In the genomic region with DNA sequence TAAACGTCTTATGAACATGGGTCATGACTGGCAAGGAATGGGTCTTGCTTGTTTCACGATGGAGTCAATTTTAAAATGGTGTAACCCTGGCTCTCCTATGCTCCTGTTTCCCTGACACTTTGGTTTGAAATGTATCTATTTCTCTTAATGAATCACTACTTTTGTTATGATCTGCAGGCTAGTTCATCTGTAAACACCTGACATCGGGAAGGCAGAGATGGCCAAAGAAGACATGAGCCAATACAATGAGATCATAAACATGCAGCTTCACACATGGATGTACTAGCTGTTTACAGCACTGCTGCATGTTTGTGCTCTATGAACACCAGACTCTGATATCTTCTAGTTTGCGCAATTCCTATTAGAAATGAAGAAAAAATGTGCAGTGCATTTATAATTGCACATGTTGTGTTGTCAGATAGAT, we compare ENCODE assay signal across 1 cellular context.
TF ChIP-seq lines count a peak whose summit lies in the region.

No MANE protein-coding gene starts in this region.

TF ChIP-seq in K562, 482 proteins besides CTCF, POLR2A, EP300 and RAD21 (continued from another document and continues in another):
- TF ChIP-seq, protein P1, sequence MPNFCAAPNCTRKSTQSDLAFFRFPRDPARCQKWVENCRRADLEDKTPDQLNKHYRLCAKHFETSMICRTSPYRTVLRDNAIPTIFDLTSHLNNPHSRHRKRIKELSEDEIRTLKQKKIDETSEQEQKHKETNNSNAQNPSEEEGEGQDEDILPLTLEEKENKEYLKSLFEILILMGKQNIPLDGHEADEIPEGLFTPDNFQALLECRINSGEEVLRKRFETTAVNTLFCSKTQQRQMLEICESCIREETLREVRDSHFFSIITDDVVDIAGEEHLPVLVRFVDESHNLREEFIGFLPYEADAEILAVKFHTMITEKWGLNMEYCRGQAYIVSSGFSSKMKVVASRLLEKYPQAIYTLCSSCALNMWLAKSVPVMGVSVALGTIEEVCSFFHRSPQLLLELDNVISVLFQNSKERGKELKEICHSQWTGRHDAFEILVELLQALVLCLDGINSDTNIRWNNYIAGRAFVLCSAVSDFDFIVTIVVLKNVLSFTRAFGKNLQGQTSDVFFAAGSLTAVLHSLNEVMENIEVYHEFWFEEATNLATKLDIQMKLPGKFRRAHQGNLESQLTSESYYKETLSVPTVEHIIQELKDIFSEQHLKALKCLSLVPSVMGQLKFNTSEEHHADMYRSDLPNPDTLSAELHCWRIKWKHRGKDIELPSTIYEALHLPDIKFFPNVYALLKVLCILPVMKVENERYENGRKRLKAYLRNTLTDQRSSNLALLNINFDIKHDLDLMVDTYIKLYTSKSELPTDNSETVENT (CRISPR knock-in tag; IDR thresholded peaks at IDR 0.05): no peak
- no peak for TF ChIP-seq NCOA2 (IDR thresholded peaks at IDR 0.05; ENCODE audit: partially characterized antibody in 2 of 2)
- TF ChIP-seq KAT7 (CRISPR knock-in tag; IDR thresholded peaks at IDR 0.05; ENCODE audit: borderline replicate concordance): no peak
- peak; percentile 61; the same call in 1 of the 2 replicates for TF ChIP-seq GTF2A2 (tag; IDR thresholded peaks at IDR 0.05)
- no peak for TF ChIP-seq ZZZ3 (IDR thresholded peaks at IDR 0.05)
- TF ChIP-seq ESRRB (CRISPR knock-in tag; IDR thresholded peaks at IDR 0.05; ENCODE audit: borderline replicate concordance): no peak
- no peak for TF ChIP-seq TRIM28 (IDR thresholded peaks at IDR 0.05)
- no peak for TF ChIP-seq MCM7 (IDR thresholded peaks at IDR 0.05)
- TF ChIP-seq ZNF75A (CRISPR knock-in tag; IDR thresholded peaks at IDR 0.05): no peak
- TF ChIP-seq, protein P2, sequence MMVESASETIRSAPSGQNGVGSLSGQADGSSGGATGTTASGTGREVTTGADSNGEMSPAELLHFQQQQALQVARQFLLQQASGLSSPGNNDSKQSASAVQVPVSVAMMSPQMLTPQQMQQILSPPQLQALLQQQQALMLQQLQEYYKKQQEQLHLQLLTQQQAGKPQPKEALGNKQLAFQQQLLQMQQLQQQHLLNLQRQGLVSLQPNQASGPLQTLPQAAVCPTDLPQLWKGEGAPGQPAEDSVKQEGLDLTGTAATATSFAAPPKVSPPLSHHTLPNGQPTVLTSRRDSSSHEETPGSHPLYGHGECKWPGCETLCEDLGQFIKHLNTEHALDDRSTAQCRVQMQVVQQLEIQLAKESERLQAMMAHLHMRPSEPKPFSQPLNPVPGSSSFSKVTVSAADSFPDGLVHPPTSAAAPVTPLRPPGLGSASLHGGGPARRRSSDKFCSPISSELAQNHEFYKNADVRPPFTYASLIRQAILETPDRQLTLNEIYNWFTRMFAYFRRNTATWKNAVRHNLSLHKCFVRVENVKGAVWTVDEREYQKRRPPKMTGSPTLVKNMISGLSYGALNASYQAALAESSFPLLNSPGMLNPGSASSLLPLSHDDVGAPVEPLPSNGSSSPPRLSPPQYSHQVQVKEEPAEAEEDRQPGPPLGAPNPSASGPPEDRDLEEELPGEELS (CRISPR knock-in tag; IDR thresholded peaks at IDR 0.05; ENCODE audit: borderline replicate concordance): no peak
- peak; percentile 39; the same call in 1 of the 2 replicates for TF ChIP-seq CEBPG (CRISPR knock-in tag; IDR thresholded peaks at IDR 0.05)
- peak; percentile 61 to 66 for TF ChIP-seq CEBPG (tag; conservative IDR thresholded peaks at IDR 0.05 in 1 of 2, IDR thresholded peaks at IDR 0.05 in 1 of 2)
- TF ChIP-seq, protein P3, sequence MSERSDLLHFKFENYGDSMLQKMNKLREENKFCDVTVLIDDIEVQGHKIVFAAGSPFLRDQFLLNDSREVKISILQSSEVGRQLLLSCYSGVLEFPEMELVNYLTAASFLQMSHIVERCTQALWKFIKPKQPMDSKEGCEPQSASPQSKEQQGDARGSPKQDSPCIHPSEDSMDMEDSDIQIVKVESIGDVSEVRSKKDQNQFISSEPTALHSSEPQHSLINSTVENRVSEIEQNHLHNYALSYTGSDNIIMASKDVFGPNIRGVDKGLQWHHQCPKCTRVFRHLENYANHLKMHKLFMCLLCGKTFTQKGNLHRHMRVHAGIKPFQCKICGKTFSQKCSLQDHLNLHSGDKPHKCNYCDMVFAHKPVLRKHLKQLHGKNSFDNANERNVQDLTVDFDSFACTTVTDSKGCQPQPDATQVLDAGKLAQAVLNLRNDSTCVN (CRISPR knock-in tag; IDR thresholded peaks at IDR 0.05): no peak
- TF ChIP-seq NONO (IDR thresholded peaks at IDR 0.05; ENCODE audit: low read depth in 2 of 2, low read length in 1 of 2): no peak
- TF ChIP-seq ZNF140 (CRISPR knock-in tag; IDR thresholded peaks at IDR 0.05): 0 out of 2 replicates have a peak, but pooled peaks have one; percentile 52
- TF ChIP-seq, protein P4, sequence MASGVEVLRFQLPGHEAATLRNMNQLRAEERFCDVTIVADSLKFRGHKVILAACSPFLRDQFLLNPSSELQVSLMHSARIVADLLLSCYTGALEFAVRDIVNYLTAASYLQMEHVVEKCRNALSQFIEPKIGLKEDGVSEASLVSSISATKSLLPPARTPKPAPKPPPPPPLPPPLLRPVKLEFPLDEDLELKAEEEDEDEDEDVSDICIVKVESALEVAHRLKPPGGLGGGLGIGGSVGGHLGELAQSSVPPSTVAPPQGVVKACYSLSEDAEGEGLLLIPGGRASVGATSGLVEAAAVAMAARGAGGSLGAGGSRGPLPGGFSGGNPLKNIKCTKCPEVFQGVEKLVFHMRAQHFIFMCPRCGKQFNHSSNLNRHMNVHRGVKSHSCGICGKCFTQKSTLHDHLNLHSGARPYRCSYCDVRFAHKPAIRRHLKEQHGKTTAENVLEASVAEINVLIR (CRISPR knock-in tag; IDR thresholded peaks at IDR 0.05): peak; percentile 48; the same call in 1 of the 2 replicates
- TF ChIP-seq, protein P5, sequence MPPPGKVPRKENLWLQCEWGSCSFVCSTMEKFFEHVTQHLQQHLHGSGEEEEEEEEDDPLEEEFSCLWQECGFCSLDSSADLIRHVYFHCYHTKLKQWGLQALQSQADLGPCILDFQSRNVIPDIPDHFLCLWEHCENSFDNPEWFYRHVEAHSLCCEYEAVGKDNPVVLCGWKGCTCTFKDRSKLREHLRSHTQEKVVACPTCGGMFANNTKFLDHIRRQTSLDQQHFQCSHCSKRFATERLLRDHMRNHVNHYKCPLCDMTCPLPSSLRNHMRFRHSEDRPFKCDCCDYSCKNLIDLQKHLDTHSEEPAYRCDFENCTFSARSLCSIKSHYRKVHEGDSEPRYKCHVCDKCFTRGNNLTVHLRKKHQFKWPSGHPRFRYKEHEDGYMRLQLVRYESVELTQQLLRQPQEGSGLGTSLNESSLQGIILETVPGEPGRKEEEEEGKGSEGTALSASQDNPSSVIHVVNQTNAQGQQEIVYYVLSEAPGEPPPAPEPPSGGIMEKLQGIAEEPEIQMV (tag; conservative IDR thresholded peaks at IDR 0.05; ENCODE audit: low read depth): no peak
- no peak for TF ChIP-seq ZSCAN32 (CRISPR knock-in tag; IDR thresholded peaks at IDR 0.05)
- TF ChIP-seq, protein P6, sequence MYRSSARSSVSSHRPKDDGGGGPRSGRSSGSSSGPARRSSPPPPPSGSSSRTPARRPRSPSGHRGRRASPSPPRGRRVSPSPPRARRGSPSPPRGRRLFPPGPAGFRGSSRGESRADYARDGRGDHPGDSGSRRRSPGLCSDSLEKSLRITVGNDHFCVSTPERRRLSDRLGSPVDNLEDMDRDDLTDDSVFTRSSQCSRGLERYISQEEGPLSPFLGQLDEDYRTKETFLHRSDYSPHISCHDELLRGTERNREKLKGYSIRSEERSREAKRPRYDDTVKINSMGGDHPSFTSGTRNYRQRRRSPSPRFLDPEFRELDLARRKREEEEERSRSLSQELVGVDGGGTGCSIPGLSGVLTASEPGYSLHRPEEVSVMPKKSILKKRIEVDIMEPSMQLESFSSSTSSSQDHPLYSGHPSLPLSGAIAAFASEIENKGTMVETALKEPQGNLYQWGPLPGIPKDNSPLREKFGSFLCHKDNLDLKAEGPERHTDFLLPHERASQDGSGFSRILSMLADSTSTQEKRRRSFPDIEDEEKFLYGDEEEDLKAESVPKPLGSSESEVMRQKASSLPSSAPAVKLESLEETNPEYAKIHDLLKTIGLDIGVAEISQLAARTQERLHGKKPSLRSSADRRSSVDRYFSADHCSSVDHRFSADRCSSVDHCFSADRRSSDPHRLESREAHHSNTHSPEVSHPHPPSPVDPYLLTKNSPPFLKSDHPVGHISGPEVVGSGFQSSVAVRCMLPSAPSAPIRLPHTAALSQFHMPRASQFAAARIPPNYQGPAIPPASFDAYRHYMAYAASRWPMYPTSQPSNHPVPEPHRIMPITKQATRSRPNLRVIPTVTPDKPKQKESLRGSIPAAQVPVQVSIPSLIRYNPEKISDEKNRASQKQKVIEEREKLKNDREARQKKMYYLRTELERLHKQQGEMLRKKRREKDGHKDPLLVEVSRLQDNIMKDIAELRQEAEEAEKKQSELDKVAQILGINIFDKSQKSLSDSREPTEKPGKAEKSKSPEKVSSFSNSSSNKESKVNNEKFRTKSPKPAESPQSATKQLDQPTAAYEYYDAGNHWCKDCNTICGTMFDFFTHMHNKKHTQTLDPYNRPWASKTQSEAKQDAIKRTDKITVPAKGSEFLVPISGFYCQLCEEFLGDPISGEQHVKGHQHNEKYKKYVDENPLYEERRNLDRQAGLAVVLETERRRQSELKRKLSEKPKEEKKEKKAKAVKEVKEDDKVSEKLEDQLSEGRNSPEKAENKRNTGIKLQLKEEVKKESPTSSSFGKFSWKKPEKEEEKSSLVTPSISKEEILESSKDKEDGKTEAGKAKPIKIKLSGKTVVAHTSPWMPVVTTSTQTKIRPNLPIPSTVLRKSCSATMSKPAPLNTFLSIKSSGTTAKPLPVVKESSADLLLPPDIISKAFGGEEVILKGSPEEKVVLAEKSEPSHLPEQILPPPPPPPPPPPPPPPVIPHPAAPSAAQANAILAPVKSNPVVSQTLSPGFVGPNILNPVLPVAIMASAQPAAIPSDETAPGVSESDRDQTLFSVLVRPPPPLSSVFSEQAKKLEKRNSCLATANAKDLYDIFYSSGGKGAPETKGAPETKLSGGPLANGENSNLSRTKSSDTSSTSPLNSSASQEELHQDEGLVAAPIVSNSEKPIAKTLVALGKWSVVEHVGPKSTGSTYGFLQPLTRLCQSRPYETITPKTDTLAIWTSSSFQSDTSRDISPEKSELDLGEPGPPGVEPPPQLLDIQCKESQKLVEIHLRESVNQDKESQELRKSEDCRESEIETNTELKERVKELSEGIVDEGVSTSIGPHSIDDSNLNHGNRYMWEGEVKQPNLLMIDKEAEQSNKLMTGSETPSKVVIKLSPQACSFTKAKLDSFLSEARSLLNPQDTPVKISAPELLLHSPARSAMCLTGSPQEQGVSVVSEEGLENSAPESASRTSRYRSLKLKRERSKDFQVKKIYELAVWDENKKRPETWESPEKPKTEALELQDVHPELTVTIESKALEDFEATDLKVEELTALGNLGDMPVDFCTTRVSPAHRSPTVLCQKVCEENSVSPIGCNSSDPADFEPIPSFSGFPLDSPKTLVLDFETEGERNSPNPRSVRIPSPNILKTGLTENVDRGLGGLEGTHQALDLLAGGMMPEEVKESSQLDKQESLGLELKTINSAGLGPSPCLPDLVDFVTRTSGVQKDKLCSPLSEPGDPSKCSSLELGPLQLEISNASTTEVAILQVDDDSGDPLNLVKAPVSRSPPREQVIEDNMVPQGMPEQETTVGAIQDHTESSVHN (IDR thresholded peaks at IDR 0.05; ENCODE audit: borderline replicate concordance in 1 of 2, low read depth in 1 of 2): no peak
- no peak for TF ChIP-seq TCF7L2 (IDR thresholded peaks at IDR 0.05; ENCODE audit: low read depth, low read length)
- TF ChIP-seq ERF (CRISPR knock-in tag; IDR thresholded peaks at IDR 0.05): peak; percentile 33; the same call in 1 of the 2 replicates
- TF ChIP-seq, protein P7, sequence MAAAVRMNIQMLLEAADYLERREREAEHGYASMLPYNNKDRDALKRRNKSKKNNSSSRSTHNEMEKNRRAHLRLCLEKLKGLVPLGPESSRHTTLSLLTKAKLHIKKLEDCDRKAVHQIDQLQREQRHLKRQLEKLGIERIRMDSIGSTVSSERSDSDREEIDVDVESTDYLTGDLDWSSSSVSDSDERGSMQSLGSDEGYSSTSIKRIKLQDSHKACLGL (CRISPR knock-in tag; IDR thresholded peaks at IDR 0.05; ENCODE audit: borderline replicate concordance, poor library complexity, severe bottlenecking): no peak
- TF ChIP-seq NR2C2 (CRISPR knock-in tag; IDR thresholded peaks at IDR 0.05): no peak
- peak; percentile 34 for TF ChIP-seq NR2C2 (tag; IDR thresholded peaks at IDR 0.05)
- no peak for TF ChIP-seq ZNF408 (CRISPR knock-in tag; IDR thresholded peaks at IDR 0.05; ENCODE audit: low read depth)
- TF ChIP-seq ZNF174 (CRISPR knock-in tag; IDR thresholded peaks at IDR 0.05): no peak
- TF ChIP-seq, protein P8, sequence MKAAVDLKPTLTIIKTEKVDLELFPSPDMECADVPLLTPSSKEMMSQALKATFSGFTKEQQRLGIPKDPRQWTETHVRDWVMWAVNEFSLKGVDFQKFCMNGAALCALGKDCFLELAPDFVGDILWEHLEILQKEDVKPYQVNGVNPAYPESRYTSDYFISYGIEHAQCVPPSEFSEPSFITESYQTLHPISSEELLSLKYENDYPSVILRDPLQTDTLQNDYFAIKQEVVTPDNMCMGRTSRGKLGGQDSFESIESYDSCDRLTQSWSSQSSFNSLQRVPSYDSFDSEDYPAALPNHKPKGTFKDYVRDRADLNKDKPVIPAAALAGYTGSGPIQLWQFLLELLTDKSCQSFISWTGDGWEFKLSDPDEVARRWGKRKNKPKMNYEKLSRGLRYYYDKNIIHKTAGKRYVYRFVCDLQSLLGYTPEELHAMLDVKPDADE (conservative IDR thresholded peaks at IDR 0.05; ENCODE audit: control insufficient read depth, low read depth, low read length): no peak
- no peak for TF ChIP-seq ELF4 (CRISPR knock-in tag; IDR thresholded peaks at IDR 0.05)
- TF ChIP-seq POLR2AphosphoS5 (IDR thresholded peaks at IDR 0.05; ENCODE audit: control insufficient read depth, insufficient read depth, low read depth, low read length): no peak
- peak; percentile 59; the same call in 1 of the 2 replicates for TF ChIP-seq PYGO2 (tag; IDR thresholded peaks at IDR 0.05)
- no peak for TF ChIP-seq ARNT (IDR thresholded peaks at IDR 0.05)
- 0 out of 2 replicates have a peak, but pooled peaks have one; percentile 30 for TF ChIP-seq TCFL5 (CRISPR knock-in tag; conservative IDR thresholded peaks at IDR 0.05)
- TF ChIP-seq FOXP1 (CRISPR knock-in tag; IDR thresholded peaks at IDR 0.05): no peak
- TF ChIP-seq SAFB (IDR thresholded peaks at IDR 0.05; ENCODE audit: borderline replicate concordance, low read depth, low read length): no peak
- no peak for TF ChIP-seq NFATC3 (IDR thresholded peaks at IDR 0.05)
- TF ChIP-seq, protein P9, sequence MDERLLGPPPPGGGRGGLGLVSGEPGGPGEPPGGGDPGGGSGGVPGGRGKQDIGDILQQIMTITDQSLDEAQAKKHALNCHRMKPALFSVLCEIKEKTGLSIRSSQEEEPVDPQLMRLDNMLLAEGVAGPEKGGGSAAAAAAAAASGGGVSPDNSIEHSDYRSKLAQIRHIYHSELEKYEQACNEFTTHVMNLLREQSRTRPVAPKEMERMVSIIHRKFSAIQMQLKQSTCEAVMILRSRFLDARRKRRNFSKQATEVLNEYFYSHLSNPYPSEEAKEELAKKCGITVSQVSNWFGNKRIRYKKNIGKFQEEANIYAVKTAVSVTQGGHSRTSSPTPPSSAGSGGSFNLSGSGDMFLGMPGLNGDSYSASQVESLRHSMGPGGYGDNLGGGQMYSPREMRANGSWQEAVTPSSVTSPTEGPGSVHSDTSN (CRISPR knock-in tag; IDR thresholded peaks at IDR 0.05; ENCODE audit: low read depth): no peak
- TF ChIP-seq, protein P9 (tag; conservative IDR thresholded peaks at IDR 0.05; ENCODE audit: low read depth): no peak
- no peak for TF ChIP-seq SMARCE1 (IDR thresholded peaks at IDR 0.05)
